ENCODE assay signal across 8 cellular contexts in genomic region chr7:92133133-92133736, GRCh38. TPM values are rescaled to one million over a fixed set of nuclear protein-coding genes. Genes with fewer than 3 reads are reported as not detected.
DNase-seq lines count a peak whose midpoint lies in the region; ATAC-seq and TF ChIP-seq lines count a peak whose summit lies in the region.

No MANE protein-coding gene starts in this region.

- H3K27me3 Mint-ChIP-seq in endothelial cell (ENCODE audit: unreplicated experiment) = peaks cover 15% of the 10 kb centered on the region

- H3K36me3 ChIP-seq in neural cell (ENCODE audit: insufficient read depth, low read length) = no peaks in the 10 kb centered on the region

- H3F3A ChIP-seq in neural cell (ENCODE audit: insufficient read depth, low read length, poor library complexity, severe bottlenecking) = no peaks in the 10 kb centered on the region

- ATAC-seq in HG02870 (IDR thresholded peaks at IDR 0.05; ENCODE audit: unreplicated experiment) = peak; percentile 15

- peak overlapping the region; percentile 97 for H3K9ac ChIP-seq in neural cell (ENCODE audit: low read length)

- H3K4me1 Mint-ChIP-seq in endothelial cell (ENCODE audit: unreplicated experiment) = peaks cover 36% of the 10 kb centered on the region

- H2AFZ ChIP-seq in neural cell (ENCODE audit: low read depth, low read length) = peak overlapping the region; percentile 82

- H3K4me2 ChIP-seq in neural cell (ENCODE audit: low read length) = no peak overlapping the region

- peak overlapping the region; percentile 96 for H3K4me3 ChIP-seq in neural cell (ENCODE audit: low read length)

- DNase-seq in DMS 273 (lab: John Stamatoyannopoulos, UW; ENCODE audit: unreplicated experiment) = peak; percentile 59
- no peak for DNase-seq in DMS 273 treated with DMSO at 0.1 percent for 48 hours (lab: John Stamatoyannopoulos, UW)
- peak; percentile 55 for DNase-seq in RPMI7951 (ENCODE audit: low read depth)
- DNase-seq in endothelial cell (ENCODE audit: low spot score) = no peak
- DNase-seq in GM19238 (ENCODE audit: insufficient read length, low spot score) = no peak
- no peak for DNase-seq in NCI-H1694 treated with DMSO at 0.1 percent for 48 hours (lab: John Stamatoyannopoulos, UW)

- no peak for TF ChIP-seq CTCF in endothelial cell (IDR thresholded peaks at IDR 0.05; ENCODE audit: unreplicated experiment)
- no peak for TF ChIP-seq CTCF in neural cell (IDR thresholded peaks at IDR 0.05; ENCODE audit: poor library complexity, severe bottlenecking)

- H3K79me2 ChIP-seq in neural cell (replicated peaks; ENCODE audit: insufficient read depth, low read length) = peaks cover 42% of the 10 kb centered on the region

- no peaks in the 10 kb centered on the region for H3K9me2 ChIP-seq in neural cell (ENCODE audit: insufficient read depth, low read length)

- TF ChIP-seq EP300 in neural cell (conservative IDR thresholded peaks at IDR 0.05; ENCODE audit: poor library complexity, severe bottlenecking) = no peak

- peak overlapping the region; percentile 74 for H3K27ac Mint-ChIP-seq in endothelial cell (ENCODE audit: unreplicated experiment)

- H3K27me3 ChIP-seq in neural cell (ENCODE audit: insufficient read depth, low read depth, low read length) = no peaks in the 10 kb centered on the region

- no peaks in the 10 kb centered on the region for H3K9me3 Mint-ChIP-seq in endothelial cell (ENCODE audit: unreplicated experiment)

- H3K9me3 ChIP-seq in neural cell (ENCODE audit: low read length) = no peaks in the 10 kb centered on the region

- peaks cover 24% of the 10 kb centered on the region for H3K36me3 Mint-ChIP-seq in endothelial cell (ENCODE audit: low read depth, unreplicated experiment)

- peak overlapping the region; percentile 95 for H3K27ac ChIP-seq in neural cell (ENCODE audit: low read length)

- H4K20me1 ChIP-seq in neural cell (ENCODE audit: insufficient read depth) = no peaks in the 10 kb centered on the region

- no peak for TF ChIP-seq RAD21 in neural cell (conservative IDR thresholded peaks at IDR 0.05)

- peak overlapping the region; percentile 98 for H3K4me3 Mint-ChIP-seq in endothelial cell (ENCODE audit: unreplicated experiment)

TF ChIP-seq in neural cell, 6 proteins besides CTCF, POLR2A, EP300 and RAD21:
- TF ChIP-seq TAF1 (IDR thresholded peaks at IDR 0.05; ENCODE audit: low read depth) (no peak), REST (IDR thresholded peaks at IDR 0.05; ENCODE audit: borderline replicate concordance) (no peak), MXI1 (conservative IDR thresholded peaks at IDR 0.05; ENCODE audit: poor library complexity, severe bottlenecking) (no peak), SMC3 (conservative IDR thresholded peaks at IDR 0.05; ENCODE audit: poor library complexity) (no peak), POLR2AphosphoS5 (IDR thresholded peaks at IDR 0.05) (no peak), EZH2 (IDR thresholded peaks at IDR 0.05; ENCODE audit: borderline replicate concordance, insufficient read depth, low read length, poor library complexity, severe bottlenecking) (no peak)

RNA-seq across cellular contexts. Expression of gene CYP51A1, which starts 1.0 kb away (rescaled TPM):
- total RNA-seq in RPMI7951 (2014; rRNA removed; shearing (Covaris generic)) = 66.8 and 78.3 TPM in 2 replicates
- 109 TPM for total RNA-seq in endothelial cell (ENCODE audit: unreplicated experiment)
- 118 and 137 TPM in 2 replicates for polyA plus RNA-seq in neural cell
- polyA minus RNA-seq in neural cell = 208 and 217 TPM in 2 replicates

RNA-seq across cellular contexts. Expression of gene LRRD1, which starts 45.7 kb away (rescaled TPM):
- total RNA-seq in RPMI7951 (2014; rRNA removed; shearing (Covaris generic)) = not detected in 2 replicates
- total RNA-seq in endothelial cell (ENCODE audit: unreplicated experiment) = 0.59 TPM
- polyA plus RNA-seq in neural cell = 2.6 and 2.7 TPM in 2 replicates
- polyA minus RNA-seq in neural cell = 2.2 and 3.6 TPM in 2 replicates

Comparison
In these comparisons a context has a peak if more than half of its experiments do, and no peak if none do; other contexts are left out.
1. DNase-seq: peak in DMS 273 (single experiment) and RPMI7951 (single experiment); none in DMS 273 treated with DMSO at 0.1 percent for 48 hours (single experiment), endothelial cell (single experiment), GM19238 (single experiment) and NCI-H1694 treated with DMSO at 0.1 percent for 48 hours (single experiment).